Comparison of ENCODE assay signal across 11 cellular contexts in genomic region chr13:36817996-36818395, GRCh38. TPM values are rescaled to one million over a fixed set of nuclear protein-coding genes. Genes with fewer than 3 reads are reported as not detected.
DNase-seq lines count a peak whose midpoint lies in the region; ATAC-seq and TF ChIP-seq lines count a peak whose summit lies in the region.
"Had no signal": no experiment of that assay in that cellular context is flagged by ENCODE, and none has a peak within 500 bp of the region (broad histone marks: within the 10 kb centered on the region; RNA-seq: fewer than 3 reads in every experiment).

No MANE protein-coding gene starts in this region.

- no peak overlapping the region; the same call in 1 of the 2 replicates for H3K9ac ChIP-seq in OCI-LY1 (ENCODE audit: low read length)
- H3K9ac ChIP-seq in parathyroid adenoma = no peak overlapping the region
- H3K9ac ChIP-seq: KMS-11 had no signal

- CTCF ChIA-PET in activated CD4-positive, alpha-beta T cell treated with anti-CD3 and anti-CD28 coated beads for 36 hours (lab: Charles Lee) = no interaction called here

- TF ChIP-seq CTCF in OCI-LY1 (IDR thresholded peaks at IDR 0.05; ENCODE audit: low read length) = peak; percentile 29; the same call in 1 of the 2 replicates
- no peak for TF ChIP-seq CTCF in parathyroid adenoma (IDR thresholded peaks at IDR 0.05)

- H3K27me3 ChIP-seq in OCI-LY1 (ENCODE audit: insufficient read depth, low read length) (no peaks in the 10 kb centered on the region), parathyroid adenoma (ENCODE audit: control insufficient read depth, insufficient read depth, low read length) (no peaks in the 10 kb centered on the region)
- H3K27me3 ChIP-seq: neutrophil had no signal

- H3K27ac ChIP-seq in OCI-LY1 (ENCODE audit: low read depth, low read length, poor library complexity, severe bottlenecking) (no peak overlapping the region), parathyroid adenoma (no peak overlapping the region)
- H3K27ac ChIP-seq: KMS-11 had no signal

- H3K27me3 Mint-ChIP-seq in activated CD4-positive, alpha-beta T cell treated with anti-CD3 and anti-CD28 coated beads for 36 hours = peaks cover 8% of the 10 kb centered on the region
- peaks cover 30 to 36% of the 10 kb centered on the region in 2 donors for H3K27me3 Mint-ChIP-seq in effector memory CD8-positive, alpha-beta T cell

- no peak for DNase-seq in activated CD4-positive, alpha-beta T cell treated with anti-CD3 and anti-CD28 coated beads for 36 hours
- no peak for DNase-seq in activated CD4-positive, alpha-beta T cell treated with anti-CD3 and anti-CD28 coated beads for 48 hours
- DNase-seq in effector memory CD8-positive, alpha-beta T cell = no peak
- DNase-seq in left lobe of liver (ENCODE audit: low spot score) (no peak), NCI-H2227 treated with DMSO at 0.1 percent for 48 hours (lab: John Stamatoyannopoulos, UW) (no peak)
- no peak for DNase-seq in stimulated activated CD8-positive, alpha-beta memory T cell treated with anti-CD3 and anti-CD28 coated beads, Interleukin-4, amount 100 ng/mL, for 48 hours
- DNase-seq: NCI-H345 had no signal

- H3K36me3 ChIP-seq in OCI-LY1 (ENCODE audit: insufficient read depth, low read length) (no peaks in the 10 kb centered on the region), parathyroid adenoma (ENCODE audit: control insufficient read depth, insufficient read depth, low read length) (no peaks in the 10 kb centered on the region)
- H3K36me3 ChIP-seq: neutrophil had no signal

- H3K79me2 ChIP-seq in OCI-LY1 (ENCODE audit: insufficient read depth, low read length) = peaks cover 22% of the 10 kb centered on the region
- peaks cover 2% of the 10 kb centered on the region for H3K79me2 ChIP-seq in parathyroid adenoma

- H4K20me1 ChIP-seq in OCI-LY1 (ENCODE audit: insufficient read depth, low read length) = no peaks in the 10 kb centered on the region

- ATAC-seq in activated CD4-positive, alpha-beta T cell treated with anti-CD3 and anti-CD28 coated beads for 36 hours = no peak
- no peak for ATAC-seq in effector memory CD8-positive, alpha-beta T cell (replicated peaks)
- ATAC-seq in left lobe of liver = no peak

- peak overlapping the region; percentile 99 for H3K4me2 ChIP-seq in OCI-LY1 (ENCODE audit: low read length)
- no peak overlapping the region for H3K4me2 ChIP-seq in parathyroid adenoma (ENCODE audit: low read length)

- H3K36me3 Mint-ChIP-seq in activated CD4-positive, alpha-beta T cell treated with anti-CD3 and anti-CD28 coated beads for 36 hours (ENCODE audit: low read depth) = peaks cover 11% of the 10 kb centered on the region
- peaks cover 10% of the 10 kb centered on the region for H3K36me3 Mint-ChIP-seq in effector memory CD8-positive, alpha-beta T cell (ENCODE audit: insufficient read depth)

- H3K9me2 ChIP-seq in OCI-LY1 (ENCODE audit: low read depth, low read length) = no peaks in the 10 kb centered on the region

- peaks cover 36% of the 10 kb centered on the region for H3K4me1 Mint-ChIP-seq in activated CD4-positive, alpha-beta T cell treated with anti-CD3 and anti-CD28 coated beads for 36 hours
- peaks cover 28 to 36% of the 10 kb centered on the region in 2 donors for H3K4me1 Mint-ChIP-seq in effector memory CD8-positive, alpha-beta T cell (ENCODE audit: low read depth in 2 of 2)

- H3K4me1 ChIP-seq in OCI-LY1 (ENCODE audit: insufficient read depth, low read length, severe bottlenecking) (peaks cover 33% of the 10 kb centered on the region), parathyroid adenoma (no peaks in the 10 kb centered on the region)

- peak overlapping the region; percentile 82 for H3K27ac Mint-ChIP-seq in activated CD4-positive, alpha-beta T cell treated with anti-CD3 and anti-CD28 coated beads for 36 hours
- peak overlapping the region in 1 of 2 donors; percentile 98 for H3K27ac Mint-ChIP-seq in effector memory CD8-positive, alpha-beta T cell

- POLR2A ChIA-PET in activated CD4-positive, alpha-beta T cell treated with anti-CD3 and anti-CD28 coated beads for 36 hours (lab: Charles Lee) = no interaction called here

- no peaks in the 10 kb centered on the region for H3K9me3 ChIP-seq in OCI-LY1 (ENCODE audit: low read length)
- no peaks in the 10 kb centered on the region for H3K9me3 ChIP-seq in parathyroid adenoma (ENCODE audit: control insufficient read depth, low read length)
- H3K9me3 ChIP-seq: neutrophil had no signal

- no peaks in the 10 kb centered on the region for H3F3A ChIP-seq in OCI-LY1 (ENCODE audit: insufficient read depth, low read length)

- H3K4me3 Mint-ChIP-seq in activated CD4-positive, alpha-beta T cell treated with anti-CD3 and anti-CD28 coated beads for 36 hours = peak overlapping the region; percentile 85
- peak overlapping the region; percentile 95 for H3K4me3 Mint-ChIP-seq in effector memory CD8-positive, alpha-beta T cell

- no peaks in the 10 kb centered on the region for H3K9me3 Mint-ChIP-seq in activated CD4-positive, alpha-beta T cell treated with anti-CD3 and anti-CD28 coated beads for 36 hours (ENCODE audit: low read depth)
- H3K9me3 Mint-ChIP-seq in effector memory CD8-positive, alpha-beta T cell = no peaks in the 10 kb centered on the region

- peak overlapping the region; percentile 81 for H3K4me3 ChIP-seq in OCI-LY1 (ENCODE audit: low read depth, low read length, poor library complexity, severe bottlenecking)
- no peak overlapping the region for H3K4me3 ChIP-seq in parathyroid adenoma (ENCODE audit: low read depth, low read length)

- intact Hi-C loops in activated CD4-positive, alpha-beta T cell treated with anti-CD3 and anti-CD28 coated beads for 36 hours (cut with DNase I, micrococcal nuclease) = loop anchor here in 1 of 2 experiments (5.0 kb wide), 5 partner anchors 164 to 1529 kb away; partner anchors contain the start of genes CCDC169, CCNA1 and UFM1

- H2AFZ ChIP-seq in OCI-LY1 (ENCODE audit: low read length) (peak overlapping the region; percentile 98), parathyroid adenoma (peak overlapping the region; percentile 87)

RNA-seq across cellular contexts. Expression of gene RFXAP, which starts 1.0 kb away (rescaled TPM):
- 10 to 100 TPM; 10.1 to 13.8 TPM for total RNA-seq in activated CD4-positive, alpha-beta T cell treated with anti-CD3 and anti-CD28 coated beads for 36 hours
- 0.75 TPM for total RNA-seq in left lobe of liver
